ENCODE assay signal across 13 cellular contexts in the genomic region with DNA sequence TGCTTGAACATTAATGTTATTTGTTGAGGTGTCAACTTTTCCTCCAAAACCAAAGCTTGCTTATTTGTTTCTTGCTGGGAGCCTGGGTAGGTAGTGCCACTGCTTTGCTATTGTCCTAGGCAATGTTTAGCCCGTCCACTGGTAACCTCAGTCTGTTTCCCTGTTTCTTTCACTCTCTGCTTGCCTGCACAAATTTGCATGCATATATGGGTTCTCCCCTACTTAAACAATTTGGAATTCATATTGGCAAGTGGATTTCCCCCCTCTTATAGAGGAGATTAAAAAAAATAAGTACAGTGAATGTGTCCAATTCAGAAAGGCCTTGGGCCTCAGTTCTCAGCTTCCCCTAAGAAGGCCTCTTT. TPM values are rescaled to one million over a fixed set of nuclear protein-coding genes. Genes with fewer than 3 reads are reported as not detected.
DNase-seq lines count a peak whose midpoint lies in the region; ATAC-seq and TF ChIP-seq lines count a peak whose summit lies in the region.
"Had no signal": no experiment of that assay in that cellular context is flagged by ENCODE, and none has a peak within 500 bp of the region (broad histone marks: within the 10 kb centered on the region; RNA-seq: fewer than 3 reads in every experiment).

No MANE protein-coding gene starts in this region.

- CTCF ChIA-PET in HEK293 (lab: Yijun Ruan, JAX), result interaction anchor here (1.1 kb wide), 1 partner anchor 41 kb away, joined by 4 read pairs; no protein-coding TSS in a partner anchor
- CTCF ChIA-PET in activated CD4-positive, alpha-beta T cell treated with anti-CD3 and anti-CD28 coated beads for 36 hours (lab: Charles Lee), result no interaction called here

- DNase-seq in activated naive CD8-positive, alpha-beta T cell treated with anti-CD3 and anti-CD28 coated beads, Interleukin-2, amount 50 U/mL, for 24 hours, result no peak
- DNase-seq in activated CD4-positive, alpha-beta T cell treated with anti-CD3 and anti-CD28 coated beads for 36 hours, result no peak
- DNase-seq in posterior cingulate gyrus, result no peak
- DNase-seq: activated CD4-positive, alpha-beta memory T cell treated with anti-CD3 and anti-CD28 coated beads, Interleukin-2, amount 10 ng/mL, durations not matched to agents 7 days and 5 days; activated effector memory CD4-positive, alpha-beta T cell treated with Interleukin-2 at 50 U/mL for 16 hours; T1000 had no signal

- H3K4me3 Mint-ChIP-seq in activated naive CD8-positive, alpha-beta T cell treated with anti-CD3 and anti-CD28 coated beads, Interleukin-2, amount 50 U/mL, for 24 hours, result no peak overlapping the region
- H3K4me3 Mint-ChIP-seq in activated CD4-positive, alpha-beta T cell treated with anti-CD3 and anti-CD28 coated beads for 36 hours, result no peak overlapping the region
- H3K4me3 Mint-ChIP-seq: activated CD4-positive, alpha-beta memory T cell treated with anti-CD3 and anti-CD28 coated beads, Interleukin-2, amount 10 ng/mL, durations not matched to agents 7 days and 5 days; B cell had no signal

- ATAC-seq in activated naive CD8-positive, alpha-beta T cell treated with anti-CD3 and anti-CD28 coated beads, Interleukin-2, amount 50 U/mL, for 24 hours, result no peak
- no peak for ATAC-seq in activated CD4-positive, alpha-beta T cell treated with anti-CD3 and anti-CD28 coated beads for 36 hours
- no peak for ATAC-seq in GM19463 (IDR thresholded peaks at IDR 0.05; ENCODE audit: unreplicated experiment)

- H3K9ac ChIP-seq in skeletal muscle tissue (ENCODE audit: low read depth in 1 of 3, low read length in 3 of 3), result peak overlapping the region in 2 of 3 donors; percentile 68 to 73

- intact Hi-C loops in activated CD4-positive, alpha-beta T cell treated with anti-CD3 and anti-CD28 coated beads for 36 hours (cut with DNase I, micrococcal nuclease), result no loop called here
- intact Hi-C loops in posterior cingulate gyrus (cut with DNase I), result no loop called here

- no peaks in the 10 kb centered on the region for H3K4me1 Mint-ChIP-seq in activated naive CD8-positive, alpha-beta T cell treated with anti-CD3 and anti-CD28 coated beads, Interleukin-2, amount 50 U/mL, for 24 hours
- peaks cover 9% of the 10 kb centered on the region for H3K4me1 Mint-ChIP-seq in activated CD4-positive, alpha-beta T cell treated with anti-CD3 and anti-CD28 coated beads for 36 hours
- H3K4me1 Mint-ChIP-seq: activated CD4-positive, alpha-beta memory T cell treated with anti-CD3 and anti-CD28 coated beads, Interleukin-2, amount 10 ng/mL, durations not matched to agents 7 days and 5 days; B cell had no signal

- H3K4me1 ChIP-seq in HEK293 (ENCODE audit: control insufficient read depth, insufficient read depth, low read length) (peaks cover 11% of the 10 kb centered on the region), ectodermal cell (ENCODE audit: control insufficient read depth, insufficient read depth, low read length) (peaks cover 43% of the 10 kb centered on the region), mesodermal cell (ENCODE audit: control insufficient read depth, insufficient read depth, low read length, poor library complexity, severe bottlenecking) (peaks cover 4% of the 10 kb centered on the region), skeletal muscle tissue (ENCODE audit: control insufficient read depth in 3 of 3, insufficient read depth in 3 of 3, low read length in 3 of 3) (peaks cover 13 to 23% (median 14%) of the 10 kb centered on the region in 3 donors)

- no peaks in the 10 kb centered on the region for H3K36me3 Mint-ChIP-seq in activated naive CD8-positive, alpha-beta T cell treated with anti-CD3 and anti-CD28 coated beads, Interleukin-2, amount 50 U/mL, for 24 hours (ENCODE audit: low read depth)
- H3K36me3 Mint-ChIP-seq in activated CD4-positive, alpha-beta T cell treated with anti-CD3 and anti-CD28 coated beads for 36 hours (ENCODE audit: low read depth), result no peaks in the 10 kb centered on the region

- peaks cover 5% of the 10 kb centered on the region for H3K27me3 Mint-ChIP-seq in activated naive CD8-positive, alpha-beta T cell treated with anti-CD3 and anti-CD28 coated beads, Interleukin-2, amount 50 U/mL, for 24 hours
- H3K27me3 Mint-ChIP-seq in activated CD4-positive, alpha-beta T cell treated with anti-CD3 and anti-CD28 coated beads for 36 hours, result peaks cover 5% of the 10 kb centered on the region

- H3K36me3 ChIP-seq in HEK293 (ENCODE audit: control insufficient read depth in 2 of 2, insufficient read depth in 1 of 2, low read length in 2 of 2), result no peaks in the 10 kb centered on the region
- no peaks in the 10 kb centered on the region for H3K36me3 ChIP-seq in ectodermal cell (ENCODE audit: control insufficient read depth, insufficient read depth, low read length)
- H3K36me3 ChIP-seq in mesodermal cell (ENCODE audit: control insufficient read depth, insufficient read depth, low read length), result no peaks in the 10 kb centered on the region
- H3K36me3 ChIP-seq in skeletal muscle tissue (ENCODE audit: control insufficient read depth in 3 of 3, insufficient read depth in 3 of 3, low read length in 3 of 3), result no peaks in the 10 kb centered on the region

- POLR2A ChIA-PET in HEK293 (lab: Yijun Ruan, JAX), result interaction anchor here (1.1 kb wide), 1 partner anchor 15 kb away, joined by 4 read pairs; no protein-coding TSS in a partner anchor
- POLR2A ChIA-PET in activated CD4-positive, alpha-beta T cell treated with anti-CD3 and anti-CD28 coated beads for 36 hours (lab: Charles Lee), result interaction anchor here (0.7 kb wide), 1 partner anchor 9 kb away, joined by 5 read pairs; no protein-coding TSS in a partner anchor

- H3K4me3 ChIP-seq in HEK293 (ENCODE audit: low read depth, low read length), result no peak overlapping the region
- H3K4me3 ChIP-seq in ectodermal cell (ENCODE audit: insufficient read depth, low read depth, low read length), result no peak overlapping the region
- H3K4me3 ChIP-seq in mesodermal cell (ENCODE audit: extremely low read depth, insufficient read depth, low read length, poor library complexity, severe bottlenecking), result no peak overlapping the region
- H3K4me3 ChIP-seq in skeletal muscle tissue (ENCODE audit: low read length in 3 of 3), result peak overlapping the region in 1 of 3 donors; percentile 46

- no peaks in the 10 kb centered on the region for H3K9me3 Mint-ChIP-seq in activated naive CD8-positive, alpha-beta T cell treated with anti-CD3 and anti-CD28 coated beads, Interleukin-2, amount 50 U/mL, for 24 hours
- no peaks in the 10 kb centered on the region for H3K9me3 Mint-ChIP-seq in activated CD4-positive, alpha-beta T cell treated with anti-CD3 and anti-CD28 coated beads for 36 hours (ENCODE audit: low read depth)
- H3K9me3 Mint-ChIP-seq: activated CD4-positive, alpha-beta memory T cell treated with anti-CD3 and anti-CD28 coated beads, Interleukin-2, amount 10 ng/mL, durations not matched to agents 7 days and 5 days had no signal

- peak overlapping the region; percentile 94 for H3K27ac ChIP-seq in HEK293 (ENCODE audit: extremely low read depth, low read depth, low read length)
- H3K27ac ChIP-seq in ectodermal cell (ENCODE audit: insufficient read depth, low read depth, low read length, poor library complexity, severe bottlenecking), result peak overlapping the region; percentile 67
- H3K27ac ChIP-seq in mesodermal cell (ENCODE audit: low read depth, low read length, severe bottlenecking), result peak overlapping the region; percentile 94
- H3K27ac ChIP-seq in skeletal muscle tissue (ENCODE audit: low read depth, low read length), result peak overlapping the region; percentile 70

- H3K27me3 ChIP-seq in ectodermal cell (ENCODE audit: control insufficient read depth, insufficient read depth, low read length, poor library complexity, severe bottlenecking) (no peaks in the 10 kb centered on the region), skeletal muscle tissue (ENCODE audit: control insufficient read depth in 3 of 3, insufficient read depth in 3 of 3, low read length in 3 of 3) (no peaks in the 10 kb centered on the region)

- H3K9me3 ChIP-seq in HEK293 (ENCODE audit: control insufficient read depth, insufficient read depth, low read depth, low read length) (no peaks in the 10 kb centered on the region), ectodermal cell (ENCODE audit: control insufficient read depth, low read length) (no peaks in the 10 kb centered on the region), mesodermal cell (ENCODE audit: control insufficient read depth, low read length) (no peaks in the 10 kb centered on the region), skeletal muscle tissue (ENCODE audit: control insufficient read depth in 3 of 3, low read length in 3 of 3) (no peaks in the 10 kb centered on the region)

- 74 to 81% methylated on average over 1 of the region's 1 CpG for WGBS in ectodermal cell, 2 experiments
- WGBS in mesodermal cell (ENCODE audit: insufficient coverage in 2 of 2), 2 experiments, result 89% methylated on average over 1 of the region's 1 CpG; no CpG with 5 or more reads in 1 of the 2 experiments

- H3K27ac Mint-ChIP-seq in activated naive CD8-positive, alpha-beta T cell treated with anti-CD3 and anti-CD28 coated beads, Interleukin-2, amount 50 U/mL, for 24 hours, result no peak overlapping the region
- H3K27ac Mint-ChIP-seq in activated CD4-positive, alpha-beta T cell treated with anti-CD3 and anti-CD28 coated beads for 36 hours, result no peak overlapping the region
- H3K27ac Mint-ChIP-seq: activated CD4-positive, alpha-beta memory T cell treated with anti-CD3 and anti-CD28 coated beads, Interleukin-2, amount 10 ng/mL, durations not matched to agents 7 days and 5 days; B cell had no signal

- no peak for TF ChIP-seq CTCF in HEK293 (tag by site-specific recombination; IDR thresholded peaks at IDR 0.05)

TF ChIP-seq in HEK293, 187 proteins besides CTCF, POLR2A, EP300 and RAD21 (continues in another document):
- TF ChIP-seq ZNF624 (tag by site-specific recombination; IDR thresholded peaks at IDR 0.05), result no peak
- no peak; the same call in 1 of the 2 replicates for TF ChIP-seq ZNF335 (tag by site-specific recombination; conservative IDR thresholded peaks at IDR 0.05)
- TF ChIP-seq OVOL3 (tag by site-specific recombination; IDR thresholded peaks at IDR 0.05), result no peak
- TF ChIP-seq, protein P1, sequence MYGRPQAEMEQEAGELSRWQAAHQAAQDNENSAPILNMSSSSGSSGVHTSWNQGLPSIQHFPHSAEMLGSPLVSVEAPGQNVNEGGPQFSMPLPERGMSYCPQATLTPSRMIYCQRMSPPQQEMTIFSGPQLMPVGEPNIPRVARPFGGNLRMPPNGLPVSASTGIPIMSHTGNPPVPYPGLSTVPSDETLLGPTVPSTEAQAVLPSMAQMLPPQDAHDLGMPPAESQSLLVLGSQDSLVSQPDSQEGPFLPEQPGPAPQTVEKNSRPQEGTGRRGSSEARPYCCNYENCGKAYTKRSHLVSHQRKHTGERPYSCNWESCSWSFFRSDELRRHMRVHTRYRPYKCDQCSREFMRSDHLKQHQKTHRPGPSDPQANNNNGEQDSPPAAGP (tag by site-specific recombination; IDR thresholded peaks at IDR 0.05), result no peak
- TF ChIP-seq ZSCAN30 (tag by site-specific recombination; IDR thresholded peaks at IDR 0.05), result no peak

RNA-seq across cellular contexts. Expression of a gene that starts 45.0 kb away (rescaled TPM):
- 278 TPM for polyA plus RNA-seq in ectodermal cell (2013, experiment 1 of 4)
- 240 TPM for polyA plus RNA-seq in ectodermal cell (2013, experiment 2 of 4)
- polyA plus RNA-seq in ectodermal cell (2013, experiment 3 of 4), result 186 TPM
- polyA plus RNA-seq in ectodermal cell (2013, experiment 4 of 4), result 200 TPM
- polyA plus RNA-seq in mesodermal cell (2013, experiment 1 of 2), result 60.4 TPM
- polyA plus RNA-seq in mesodermal cell (2013, experiment 2 of 2), result 45.8 TPM
- 28.7 TPM for total RNA-seq in skeletal muscle tissue
- total RNA-seq in activated CD4-positive, alpha-beta T cell treated with anti-CD3 and anti-CD28 coated beads for 36 hours, result under 1 TPM; 0.40 to 0.43 TPM
- total RNA-seq: activated CD4-positive, alpha-beta memory T cell treated with anti-CD3 and anti-CD28 coated beads, Interleukin-2, amount 10 ng/mL, durations not matched to agents 7 days and 5 days; mononuclear cell had no signal

Comparison
In these comparisons a context has a peak if more than half of its experiments do, and no peak if none do; other contexts are left out.
1. RNA of a gene that starts 45.0 kb away (total RNA-seq): 28.7 TPM in skeletal muscle tissue (single experiment); 0.40 to 0.43 TPM in activated CD4-positive, alpha-beta T cell treated with anti-CD3 and anti-CD28 coated beads for 36 hours; every median in the first group is over 10 times any median in the second.
2. Peak in every context shown above with its lines, with median percentiles within 50 percentile points of each other: H3K27ac ChIP-seq.